2 cellular contexts compared by ENCODE assay signal in the genomic region with DNA sequence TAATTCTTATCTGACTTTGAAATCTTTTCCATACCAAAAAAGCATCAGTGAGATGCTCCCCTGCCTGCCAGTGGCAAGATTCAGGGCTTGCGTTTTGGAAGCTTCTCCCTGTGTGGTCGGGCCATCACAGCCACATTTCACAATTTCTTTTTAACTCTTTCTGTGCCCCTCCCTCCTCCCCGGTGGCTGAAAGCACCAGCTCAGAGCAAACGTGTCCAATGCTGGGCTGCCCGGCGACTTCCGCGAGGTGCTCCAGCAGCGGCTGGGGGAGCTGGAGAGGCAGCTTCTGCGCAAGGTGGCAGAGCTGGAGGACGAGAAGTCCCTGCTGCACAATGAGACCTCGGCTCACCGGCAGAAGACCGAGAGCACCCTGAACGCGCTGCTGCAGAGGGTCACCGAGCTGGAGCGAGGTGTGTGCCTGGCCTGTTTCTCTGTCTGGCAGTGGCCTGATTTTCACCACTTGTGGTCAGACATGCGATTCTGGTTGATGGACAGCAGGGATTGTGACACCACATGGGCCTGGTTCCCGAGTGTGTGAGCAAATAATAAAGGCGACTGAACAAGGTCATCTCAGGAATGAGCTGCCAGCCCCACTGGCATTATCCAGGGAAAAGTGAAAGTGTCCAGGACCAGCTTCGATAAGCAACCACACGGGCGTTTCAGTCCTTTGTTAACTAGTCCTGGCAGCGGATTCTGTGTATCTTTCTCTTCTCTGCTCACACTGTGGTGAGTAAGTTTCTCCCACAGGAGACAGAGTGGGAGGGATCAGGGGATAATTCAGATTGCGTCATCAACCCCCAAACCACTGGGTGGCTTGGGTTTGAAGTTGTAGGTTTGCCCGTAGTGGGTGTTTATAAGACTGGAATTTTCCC.
TF ChIP-seq lines count a peak whose summit lies in the region.

No MANE protein-coding gene starts in this region.

TF ChIP-seq in GM23338, 12 proteins besides CTCF, POLR2A, EP300 and RAD21 (continues in another document):
- TF ChIP-seq, protein P1, sequence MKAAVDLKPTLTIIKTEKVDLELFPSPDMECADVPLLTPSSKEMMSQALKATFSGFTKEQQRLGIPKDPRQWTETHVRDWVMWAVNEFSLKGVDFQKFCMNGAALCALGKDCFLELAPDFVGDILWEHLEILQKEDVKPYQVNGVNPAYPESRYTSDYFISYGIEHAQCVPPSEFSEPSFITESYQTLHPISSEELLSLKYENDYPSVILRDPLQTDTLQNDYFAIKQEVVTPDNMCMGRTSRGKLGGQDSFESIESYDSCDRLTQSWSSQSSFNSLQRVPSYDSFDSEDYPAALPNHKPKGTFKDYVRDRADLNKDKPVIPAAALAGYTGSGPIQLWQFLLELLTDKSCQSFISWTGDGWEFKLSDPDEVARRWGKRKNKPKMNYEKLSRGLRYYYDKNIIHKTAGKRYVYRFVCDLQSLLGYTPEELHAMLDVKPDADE (IDR thresholded peaks at IDR 0.05) = no peak
- no peak for TF ChIP-seq CREB1 (CRISPR knock-in tag; IDR thresholded peaks at IDR 0.05; ENCODE audit: low read depth)
- TF ChIP-seq NANOG (IDR thresholded peaks at IDR 0.05; ENCODE audit: borderline replicate concordance) = no peak
- TF ChIP-seq, protein P2, sequence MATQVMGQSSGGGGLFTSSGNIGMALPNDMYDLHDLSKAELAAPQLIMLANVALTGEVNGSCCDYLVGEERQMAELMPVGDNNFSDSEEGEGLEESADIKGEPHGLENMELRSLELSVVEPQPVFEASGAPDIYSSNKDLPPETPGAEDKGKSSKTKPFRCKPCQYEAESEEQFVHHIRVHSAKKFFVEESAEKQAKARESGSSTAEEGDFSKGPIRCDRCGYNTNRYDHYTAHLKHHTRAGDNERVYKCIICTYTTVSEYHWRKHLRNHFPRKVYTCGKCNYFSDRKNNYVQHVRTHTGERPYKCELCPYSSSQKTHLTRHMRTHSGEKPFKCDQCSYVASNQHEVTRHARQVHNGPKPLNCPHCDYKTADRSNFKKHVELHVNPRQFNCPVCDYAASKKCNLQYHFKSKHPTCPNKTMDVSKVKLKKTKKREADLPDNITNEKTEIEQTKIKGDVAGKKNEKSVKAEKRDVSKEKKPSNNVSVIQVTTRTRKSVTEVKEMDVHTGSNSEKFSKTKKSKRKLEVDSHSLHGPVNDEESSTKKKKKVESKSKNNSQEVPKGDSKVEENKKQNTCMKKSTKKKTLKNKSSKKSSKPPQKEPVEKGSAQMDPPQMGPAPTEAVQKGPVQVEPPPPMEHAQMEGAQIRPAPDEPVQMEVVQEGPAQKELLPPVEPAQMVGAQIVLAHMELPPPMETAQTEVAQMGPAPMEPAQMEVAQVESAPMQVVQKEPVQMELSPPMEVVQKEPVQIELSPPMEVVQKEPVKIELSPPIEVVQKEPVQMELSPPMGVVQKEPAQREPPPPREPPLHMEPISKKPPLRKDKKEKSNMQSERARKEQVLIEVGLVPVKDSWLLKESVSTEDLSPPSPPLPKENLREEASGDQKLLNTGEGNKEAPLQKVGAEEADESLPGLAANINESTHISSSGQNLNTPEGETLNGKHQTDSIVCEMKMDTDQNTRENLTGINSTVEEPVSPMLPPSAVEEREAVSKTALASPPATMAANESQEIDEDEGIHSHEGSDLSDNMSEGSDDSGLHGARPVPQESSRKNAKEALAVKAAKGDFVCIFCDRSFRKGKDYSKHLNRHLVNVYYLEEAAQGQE (IDR thresholded peaks at IDR 0.05; ENCODE audit: unreplicated experiment) = no peak
- TF ChIP-seq, protein P3, sequence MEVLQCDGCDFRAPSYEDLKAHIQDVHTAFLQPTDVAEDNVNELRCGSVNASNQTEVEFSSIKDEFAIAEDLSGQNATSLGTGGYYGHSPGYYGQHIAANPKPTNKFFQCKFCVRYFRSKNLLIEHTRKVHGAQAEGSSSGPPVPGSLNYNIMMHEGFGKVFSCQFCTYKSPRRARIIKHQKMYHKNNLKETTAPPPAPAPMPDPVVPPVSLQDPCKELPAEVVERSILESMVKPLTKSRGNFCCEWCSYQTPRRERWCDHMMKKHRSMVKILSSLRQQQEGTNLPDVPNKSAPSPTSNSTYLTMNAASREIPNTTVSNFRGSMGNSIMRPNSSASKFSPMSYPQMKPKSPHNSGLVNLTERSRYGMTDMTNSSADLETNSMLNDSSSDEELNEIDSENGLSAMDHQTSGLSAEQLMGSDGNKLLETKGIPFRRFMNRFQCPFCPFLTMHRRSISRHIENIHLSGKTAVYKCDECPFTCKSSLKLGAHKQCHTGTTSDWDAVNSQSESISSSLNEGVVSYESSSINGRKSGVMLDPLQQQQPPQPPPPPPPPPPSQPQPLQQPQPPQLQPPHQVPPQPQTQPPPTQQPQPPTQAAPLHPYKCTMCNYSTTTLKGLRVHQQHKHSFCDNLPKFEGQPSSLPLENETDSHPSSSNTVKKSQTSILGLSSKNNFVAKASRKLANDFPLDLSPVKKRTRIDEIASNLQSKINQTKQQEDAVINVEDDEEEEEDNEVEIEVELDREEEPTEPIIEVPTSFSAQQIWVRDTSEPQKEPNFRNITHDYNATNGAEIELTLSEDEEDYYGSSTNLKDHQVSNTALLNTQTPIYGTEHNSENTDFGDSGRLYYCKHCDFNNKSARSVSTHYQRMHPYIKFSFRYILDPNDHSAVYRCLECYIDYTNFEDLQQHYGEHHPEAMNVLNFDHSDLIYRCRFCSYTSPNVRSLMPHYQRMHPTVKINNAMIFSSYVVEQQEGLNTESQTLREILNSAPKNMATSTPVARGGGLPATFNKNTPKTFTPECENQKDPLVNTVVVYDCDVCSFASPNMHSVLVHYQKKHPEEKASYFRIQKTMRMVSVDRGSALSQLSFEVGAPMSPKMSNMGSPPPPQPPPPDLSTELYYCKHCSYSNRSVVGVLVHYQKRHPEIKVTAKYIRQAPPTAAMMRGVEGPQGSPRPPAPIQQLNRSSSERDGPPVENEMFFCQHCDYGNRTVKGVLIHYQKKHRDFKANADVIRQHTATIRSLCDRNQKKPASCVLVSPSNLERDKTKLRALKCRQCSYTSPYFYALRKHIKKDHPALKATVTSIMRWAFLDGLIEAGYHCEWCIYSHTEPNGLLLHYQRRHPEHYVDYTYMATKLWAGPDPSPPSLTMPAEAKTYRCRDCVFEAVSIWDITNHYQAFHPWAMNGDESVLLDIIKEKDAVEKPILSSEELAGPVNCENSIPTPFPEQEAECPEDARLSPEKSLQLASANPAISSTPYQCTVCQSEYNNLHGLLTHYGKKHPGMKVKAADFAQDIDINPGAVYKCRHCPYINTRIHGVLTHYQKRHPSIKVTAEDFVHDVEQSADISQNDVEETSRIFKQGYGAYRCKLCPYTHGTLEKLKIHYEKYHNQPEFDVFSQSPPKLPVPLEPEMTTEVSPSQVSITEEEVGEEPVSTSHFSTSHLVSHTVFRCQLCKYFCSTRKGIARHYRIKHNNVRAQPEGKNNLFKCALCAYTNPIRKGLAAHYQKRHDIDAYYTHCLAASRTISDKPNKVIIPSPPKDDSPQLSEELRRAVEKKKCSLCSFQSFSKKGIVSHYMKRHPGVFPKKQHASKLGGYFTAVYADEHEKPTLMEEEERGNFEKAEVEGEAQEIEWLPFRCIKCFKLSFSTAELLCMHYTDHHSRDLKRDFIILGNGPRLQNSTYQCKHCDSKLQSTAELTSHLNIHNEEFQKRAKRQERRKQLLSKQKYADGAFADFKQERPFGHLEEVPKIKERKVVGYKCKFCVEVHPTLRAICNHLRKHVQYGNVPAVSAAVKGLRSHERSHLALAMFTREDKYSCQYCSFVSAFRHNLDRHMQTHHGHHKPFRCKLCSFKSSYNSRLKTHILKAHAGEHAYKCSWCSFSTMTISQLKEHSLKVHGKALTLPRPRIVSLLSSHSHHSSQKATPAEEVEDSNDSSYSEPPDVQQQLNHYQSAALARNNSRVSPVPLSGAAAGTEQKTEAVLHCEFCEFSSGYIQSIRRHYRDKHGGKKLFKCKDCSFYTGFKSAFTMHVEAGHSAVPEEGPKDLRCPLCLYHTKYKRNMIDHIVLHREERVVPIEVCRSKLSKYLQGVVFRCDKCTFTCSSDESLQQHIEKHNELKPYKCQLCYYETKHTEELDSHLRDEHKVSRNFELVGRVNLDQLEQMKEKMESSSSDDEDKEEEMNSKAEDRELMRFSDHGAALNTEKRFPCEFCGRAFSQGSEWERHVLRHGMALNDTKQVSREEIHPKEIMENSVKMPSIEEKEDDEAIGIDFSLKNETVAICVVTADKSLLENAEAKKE (CRISPR knock-in tag; IDR thresholded peaks at IDR 0.05) = no peak
- TF ChIP-seq EZH2phosphoT487 (IDR thresholded peaks at IDR 0.05; ENCODE audit: unreplicated experiment) = no peak
- no peak for TF ChIP-seq POLR2AphosphoS5 (IDR thresholded peaks at IDR 0.05; ENCODE audit: low read depth)

TF ChIP-seq in H1, 55 proteins besides CTCF, POLR2A, EP300 and RAD21:
- peak; percentile 76 for TF ChIP-seq CEBPB (IDR thresholded peaks at IDR 0.05; ENCODE audit: low read depth, low read length)
- no peak for TF ChIP-seq GTF2F1 (IDR thresholded peaks at IDR 0.05; ENCODE audit: borderline replicate concordance, low read depth, low read length)
- peak; percentile 37; the same call in 1 of the 2 replicates for TF ChIP-seq SUZ12 (IDR thresholded peaks at IDR 0.05; ENCODE audit: low read length)
